In genomic region chr19:45020071-45020470, GRCh38 we compare ENCODE assay signal across 1 cellular context.
TF ChIP-seq lines count a peak whose summit lies in the region.

No MANE protein-coding gene starts in this region.

TF ChIP-seq in K562, 482 proteins besides CTCF, POLR2A, EP300 and RAD21:
- TF ChIP-seq ATF3 (IDR thresholded peaks at IDR 0.05) (peak; percentile 53; the same call in 1 of the 2 replicates), ATF3 (CRISPR knock-in tag; conservative IDR thresholded peaks at IDR 0.05) (no peak), CEBPB (tag; IDR thresholded peaks at IDR 0.05) (peak; percentile 83), CEBPG (CRISPR knock-in tag; IDR thresholded peaks at IDR 0.05) (peak; percentile 48), CEBPG (tag; conservative IDR thresholded peaks at IDR 0.05 in 1 of 2, IDR thresholded peaks at IDR 0.05 in 1 of 2) (0 out of 4 replicates have a peak, but pooled peaks of 1 of the 2 experiments have one; percentile 18), RB1 (IDR thresholded peaks at IDR 0.05; ENCODE audit: low read depth) (no peak)
